In genomic region chr19:43824572-43824971, GRCh38 we compare ENCODE assay signal across 1 cellular context. TPM values are rescaled to one million over a fixed set of nuclear protein-coding genes. Genes with fewer than 3 reads are reported as not detected.
"Had no signal": no experiment of that assay in that cellular context is flagged by ENCODE, and none has a peak within 500 bp of the region (broad histone marks: within the 10 kb centered on the region; RNA-seq: fewer than 3 reads in every experiment).

No MANE protein-coding gene starts in this region.

RNA-seq across cellular contexts. Expression of gene LYPD5, which starts 22.3 kb away (rescaled TPM):
- total RNA-seq: skeletal muscle tissue had no signal
